4 cellular contexts compared by ENCODE assay signal in the genomic region with DNA sequence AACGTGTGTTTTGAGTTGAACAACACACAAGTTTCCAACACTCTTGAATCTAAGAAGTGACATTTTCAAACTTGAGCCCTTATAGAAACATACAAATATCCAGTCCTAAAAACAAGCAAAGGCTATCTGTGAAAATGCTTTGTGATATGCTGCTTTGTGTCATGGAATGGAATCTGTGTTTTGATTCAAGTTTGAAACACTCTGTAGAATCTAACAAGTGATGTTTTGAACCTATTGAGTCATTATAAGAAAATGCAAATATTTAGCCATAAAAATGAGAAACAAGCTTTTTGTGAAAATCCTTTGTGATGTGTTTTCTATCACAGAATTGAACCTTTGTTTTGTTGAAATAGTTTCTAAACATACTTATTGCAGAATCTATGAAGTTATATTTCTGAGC.
"Had no signal": no experiment of that assay in that cellular context is flagged by ENCODE, and none has a peak within 500 bp of the region (broad histone marks: within the 10 kb centered on the region; RNA-seq: fewer than 3 reads in every experiment).

No MANE protein-coding gene starts in this region.

- H3K4me3 ChIP-seq: GM23338 had no signal

- H3K27me3 Mint-ChIP-seq: IgD-negative memory B cell had no signal

- ATAC-seq: GM23338 had no signal

- H3K9me3 Mint-ChIP-seq: IgD-negative memory B cell had no signal

- H3K4me3 Mint-ChIP-seq: GM23338, H9, IgD-negative memory B cell had no signal

- H3K4me2 ChIP-seq: GM23338 had no signal

- H2AFZ ChIP-seq: GM23338 had no signal

- H3K27ac Mint-ChIP-seq: GM23338, H9, IgD-negative memory B cell had no signal

- DNase-seq: H9, HCEC 1CT had no signal
